12 cellular contexts compared by ENCODE assay signal in the genomic region with DNA sequence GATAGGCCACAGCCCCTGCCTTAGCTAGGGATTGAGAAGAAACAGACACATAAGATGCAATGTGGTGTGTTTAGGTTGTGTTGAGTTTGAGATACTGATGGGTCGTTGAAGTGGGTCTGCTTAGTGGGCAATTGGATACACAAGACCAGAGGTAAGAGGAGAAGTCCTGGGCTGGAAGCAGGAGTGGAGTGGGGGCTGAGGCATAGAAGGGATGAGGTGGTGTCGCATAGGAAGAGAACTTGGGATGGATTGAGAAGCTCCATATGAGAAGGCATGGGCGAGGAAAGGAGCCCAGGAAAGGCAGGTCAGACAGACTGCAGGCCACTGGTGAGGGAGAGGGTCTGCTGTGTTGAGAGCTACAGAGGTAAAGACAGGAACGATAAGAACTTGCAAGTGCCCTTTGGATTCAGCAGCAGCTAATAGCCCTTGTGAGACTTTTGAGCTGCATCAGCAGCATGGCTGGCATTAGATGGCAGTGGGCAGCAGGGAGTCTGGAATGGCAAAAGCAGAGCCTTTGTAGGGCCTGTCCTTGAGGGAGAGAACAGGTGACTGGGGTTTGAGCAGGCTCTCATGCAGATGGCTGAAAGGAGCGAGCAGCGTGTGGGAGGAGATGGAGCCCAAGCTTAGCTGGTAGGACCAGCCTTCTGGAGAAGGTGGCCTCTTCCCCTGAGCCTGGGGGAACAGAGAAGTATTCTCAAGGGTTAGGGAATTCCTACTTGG. TPM values are rescaled to one million over a fixed set of nuclear protein-coding genes. Genes with fewer than 3 reads are reported as not detected.
A peak's percentile ranks its signal among the peaks of the same experiment; 100 is the strongest.
DNase-seq lines count a peak whose midpoint lies in the region; ATAC-seq and TF ChIP-seq lines count a peak whose summit lies in the region.
"Had no signal": no experiment of that assay in that cellular context is flagged by ENCODE, and none has a peak within 500 bp of the region (broad histone marks: within the 10 kb centered on the region; RNA-seq: fewer than 3 reads in every experiment).

No MANE protein-coding gene starts in this region.

- H3K4me1 Mint-ChIP-seq in CD8-positive, alpha-beta memory T cell, result peaks cover 39 to 48% (median 47%) of the 10 kb centered on the region in 3 donors
- H3K4me1 Mint-ChIP-seq in osteocyte (ENCODE audit: unreplicated experiment), result peaks cover 25% of the 10 kb centered on the region

- POLR2A ChIA-PET in CD8-positive, alpha-beta memory T cell (lab: Charles Lee), result interaction anchor here (0.7 to 1.2 kb wide), 2 partner anchors 16 to 35 kb away, joined by 3 to 7 read pairs; no protein-coding TSS in a partner anchor

- H3K36me3 Mint-ChIP-seq in CD8-positive, alpha-beta memory T cell, result peaks cover 8 to 99% (median 27%) of the 10 kb centered on the region in 3 donors
- H3K36me3 Mint-ChIP-seq in osteocyte (ENCODE audit: unreplicated experiment), result peaks cover 44% of the 10 kb centered on the region

- H3K4me3 Mint-ChIP-seq in CD8-positive, alpha-beta memory T cell, result no peak overlapping the region
- H3K4me3 Mint-ChIP-seq in osteocyte (ENCODE audit: unreplicated experiment), result no peak overlapping the region

- no peak for TF ChIP-seq CTCF in WERI-Rb-1 (IDR thresholded peaks at IDR 0.05; ENCODE audit: low read depth, low read length)
- TF ChIP-seq CTCF in osteocyte (IDR thresholded peaks at IDR 0.05), result no peak

- no peaks in the 10 kb centered on the region for H3K27me3 Mint-ChIP-seq in CD8-positive, alpha-beta memory T cell
- H3K27me3 Mint-ChIP-seq in osteocyte (ENCODE audit: unreplicated experiment), result no peaks in the 10 kb centered on the region

- H3K4me1 ChIP-seq in CD8-positive, alpha-beta memory T cell (ENCODE audit: insufficient read depth, low read length), result peaks cover 14% of the 10 kb centered on the region

- H3K27ac ChIP-seq in CD8-positive, alpha-beta memory T cell (ENCODE audit: low read depth, low read length), result no peak overlapping the region
- no peak overlapping the region for H3K27ac ChIP-seq in WERI-Rb-1
- H3K27ac ChIP-seq: SK-N-MC had no signal

- no peak overlapping the region for H3K4me3 ChIP-seq in CD8-positive, alpha-beta memory T cell (ENCODE audit: low read length)
- H3K4me3 ChIP-seq in WERI-Rb-1 (ENCODE audit: low read depth, low read length), result no peak overlapping the region
- H3K4me3 ChIP-seq: SK-N-MC had no signal

- no peak for DNase-seq in CD8-positive, alpha-beta memory T cell
- DNase-seq in WERI-Rb-1 (peak; percentile 1), cerebellar cortex (ENCODE audit: low spot score) (peak; percentile 73), osteocyte (ENCODE audit: extremely low spot score, unreplicated experiment) (no peak), cerebellar nuclear complex (lab: John Stamatoyannopoulos, UW) (no peak), Ammon's horn (ENCODE audit: low spot score) (no peak)
- DNase-seq: central memory CD4-positive, alpha-beta T cell; NCI-H1436; NCI-H82 had no signal

- H3K36me3 ChIP-seq in CD8-positive, alpha-beta memory T cell (ENCODE audit: insufficient read depth, low read length), result peaks cover 94% of the 10 kb centered on the region
- H3K36me3 ChIP-seq in WERI-Rb-1, result peaks cover 91% of the 10 kb centered on the region

- ATAC-seq in GM21423 (IDR thresholded peaks at IDR 0.05; ENCODE audit: unreplicated experiment) (no peak), GM21515 (IDR thresholded peaks at IDR 0.05; ENCODE audit: unreplicated experiment) (no peak)

- no peaks in the 10 kb centered on the region for H3K27me3 ChIP-seq in CD8-positive, alpha-beta memory T cell (ENCODE audit: insufficient read depth, low read length, poor library complexity, severe bottlenecking)
- no peaks in the 10 kb centered on the region for H3K27me3 ChIP-seq in WERI-Rb-1 (ENCODE audit: insufficient read depth, low read depth, severe bottlenecking)

- H3K9me3 ChIP-seq in CD8-positive, alpha-beta memory T cell (ENCODE audit: low read length), result no peaks in the 10 kb centered on the region
- no peaks in the 10 kb centered on the region for H3K9me3 ChIP-seq in WERI-Rb-1 (ENCODE audit: severe bottlenecking)

- H3K9me3 Mint-ChIP-seq in CD8-positive, alpha-beta memory T cell, result no peaks in the 10 kb centered on the region
- H3K9me3 Mint-ChIP-seq in osteocyte (ENCODE audit: unreplicated experiment), result no peaks in the 10 kb centered on the region

- CTCF ChIA-PET in CD8-positive, alpha-beta memory T cell (lab: Charles Lee), result interaction anchor here (2.3 to 4.8 kb wide), 2 partner anchors 13 to 35 kb away, joined by 10 to 23 read pairs; no protein-coding TSS in a partner anchor

- peak overlapping the region; percentile 44 to 98 (median 79) for H3K27ac Mint-ChIP-seq in CD8-positive, alpha-beta memory T cell
- peak overlapping the region; percentile 40 for H3K27ac Mint-ChIP-seq in osteocyte (ENCODE audit: unreplicated experiment)

RNA-seq across cellular contexts. Expression of a gene that starts 33.2 kb away (rescaled TPM):
- 100 to 1,000 TPM; 104 to 108 TPM for total RNA-seq in CD8-positive, alpha-beta memory T cell
- 73.5 TPM for polyA plus RNA-seq in CD8-positive, alpha-beta memory T cell
- 173 and 179 TPM in 2 replicates for total RNA-seq in osteocyte

Comparison
In these comparisons a context has a peak if more than half of its experiments do, and no peak if none do; other contexts are left out.
1. DNase-seq: peak in WERI-Rb-1 (single experiment) and cerebellar cortex (single experiment); none in CD8-positive, alpha-beta memory T cell (0 of 5), osteocyte (single experiment), cerebellar nuclear complex (0 of 2) and Ammon's horn (single experiment).